Comparison of ENCODE assay signal across 25 cellular contexts in the genomic region with DNA sequence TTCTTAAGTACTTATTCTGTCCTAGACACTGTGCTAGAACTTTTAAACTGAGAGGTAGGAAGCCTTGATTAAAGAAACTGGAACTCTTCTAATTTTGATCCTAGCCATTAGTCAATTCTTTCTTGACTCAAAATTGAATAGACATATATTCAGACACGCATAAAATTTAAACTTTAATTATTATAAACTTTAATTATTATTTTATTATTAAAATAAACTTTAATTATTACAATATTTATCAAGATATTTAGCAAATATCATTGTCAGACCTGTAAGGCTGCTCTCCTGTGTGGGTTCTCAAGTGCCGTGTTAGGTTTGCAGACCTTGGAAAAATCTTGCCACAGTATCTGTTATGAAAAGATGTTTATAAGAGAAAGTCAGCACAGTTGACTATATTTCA.
"Had no signal": no experiment of that assay in that cellular context is flagged by ENCODE, and none has a peak within 500 bp of the region (broad histone marks: within the 10 kb centered on the region; RNA-seq: fewer than 3 reads in every experiment).

No MANE protein-coding gene starts in this region.

- H3K9ac ChIP-seq: neural progenitor cell, parathyroid adenoma had no signal

- FAIRE-seq: urothelium cell line had no signal

- H3K27me3 ChIP-seq: neural progenitor cell, ovary, right lobe of liver, sigmoid colon, stomach, thyroid gland, tibial nerve, upper lobe of left lung, vagina had no signal

- H3K9me3 ChIP-seq: ovary, psoas muscle, right lobe of liver, sigmoid colon, stomach, thoracic aorta, thyroid gland, tibial nerve, upper lobe of left lung, vagina had no signal

- H3K36me3 ChIP-seq: neural progenitor cell, ovary, right lobe of liver, sigmoid colon, thoracic aorta, thyroid gland, tibial nerve, vagina had no signal

- H3K4me3 ChIP-seq: neural progenitor cell, ovary, psoas muscle, right lobe of liver, sigmoid colon, stomach, thoracic aorta, thyroid gland, tibial nerve, upper lobe of left lung, vagina had no signal

- H3K27ac ChIP-seq: neural progenitor cell, ovary, parathyroid adenoma, psoas muscle, right lobe of liver, sigmoid colon, stomach, thoracic aorta, thyroid gland, tibial nerve, upper lobe of left lung, vagina had no signal

- DNase-seq: natural killer cell; occipital lobe; ovary; posterior cingulate gyrus; psoas muscle; right cardiac atrium; right lobe of liver; sigmoid colon; small intestine; stimulated activated CD4-positive, alpha-beta T cell treated with anti-CD3 and anti-CD28 coated beads, Interleukin-15, amount 100 ng/mL, for 24 hours; stimulated activated CD4-positive, alpha-beta T cell treated with anti-CD3 and anti-CD28 coated beads, Interleukin-2, amount 100 ng/mL, for 24 hours; stimulated activated CD4-positive, alpha-beta T cell treated with anti-CD3 and anti-CD28 coated beads, Interleukin-2, amount 100 ng/mL, for 48 hours; stimulated activated CD4-positive, alpha-beta T cell treated with anti-CD3 and anti-CD28 coated beads, Interleukin-4, amount 100 ng/mL, for 24 hours; stimulated activated naive B cell treated with anti-CD40 and anti-IgM and Interleukin-4, amounts not matched to agents 10 μg/mL and 1 μg/mL and 100 μg/mL, for 72 hours; stimulated activated naive CD4-positive, alpha-beta T cell treated with Interleukin-2 at 50 U/mL for 16 hours; stomach; thyroid gland; trophoblast cell; upper lobe of left lung had no signal

- H3K4me1 ChIP-seq: neural progenitor cell, parathyroid adenoma, psoas muscle, right lobe of liver, sigmoid colon, tibial nerve, vagina had no signal
